In the genomic region with DNA sequence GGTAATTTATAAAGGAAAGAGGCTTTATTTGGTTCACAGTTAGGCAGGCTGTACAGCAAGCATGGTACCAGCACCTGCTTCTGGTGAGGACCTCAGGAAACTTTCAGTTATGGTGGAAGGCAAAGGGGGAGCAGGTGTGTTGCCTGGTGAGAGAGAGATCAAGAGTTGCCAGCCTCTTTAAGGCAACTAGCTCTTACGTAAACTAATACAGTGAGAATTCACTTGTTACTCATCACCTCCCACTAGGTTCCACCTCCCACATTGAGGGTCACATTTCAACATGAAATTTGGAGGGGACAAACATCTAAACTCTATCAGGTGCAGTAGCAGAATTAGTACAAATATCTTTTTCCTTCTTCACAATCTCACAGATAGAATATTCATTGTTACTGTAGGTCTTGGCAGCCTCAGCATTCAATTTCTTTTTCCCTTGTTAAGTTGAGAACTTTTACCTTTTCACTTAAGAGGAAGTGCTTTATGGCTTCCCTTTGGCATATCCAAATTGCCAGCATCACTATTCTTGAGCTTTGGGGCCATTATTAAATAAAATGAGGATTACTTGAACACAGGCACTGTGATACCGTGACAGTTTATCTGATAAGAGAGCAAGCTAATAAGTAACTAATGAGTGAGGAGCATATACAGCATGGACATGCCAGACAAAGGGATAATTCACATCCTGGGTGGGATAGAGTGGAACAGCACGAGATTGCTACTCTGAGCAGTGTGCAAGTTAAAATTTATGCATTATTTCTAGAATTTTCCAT, we compare ENCODE assay signal across 24 cellular contexts.
"Had no signal": no experiment of that assay in that cellular context is flagged by ENCODE, and none has a peak within 500 bp of the region (broad histone marks: within the 10 kb centered on the region; RNA-seq: fewer than 3 reads in every experiment).

No MANE protein-coding gene starts in this region.

- H3K4me3 ChIP-seq: body of pancreas, right lobe of liver, smooth muscle cell, stomach, suprapubic skin, tibial nerve had no signal

- H3K27ac Mint-ChIP-seq: activated CD4-positive, alpha-beta T cell treated with anti-CD3 and anti-CD28 coated beads, Interleukin-2, amount 10 ng/mL, durations not matched to agents 7 days and 5 days; activated CD8-positive, alpha-beta T cell treated with anti-CD3 and anti-CD28 coated beads for 36 hours; activated naive CD4-positive, alpha-beta T cell treated with anti-CD3 and anti-CD28 coated beads, Interleukin-2, amount 50 U/mL, for 24 hours; activated T-helper 1 cell treated with anti-CD3 and anti-CD28 coated beads, Interleukin-12 subunit alpha, Interleukin-12 subunit beta, Interleukin-2, Interleukin-4 antibody, amounts not matched to agents 30 ng/mL and 10 ng/mL and 1 ng/mL, durations not matched to agents 14 hours and 24 hours and 36 hours; memory B cell; naive B cell; stimulated activated memory B cell treated with anti-CD40 and anti-IgM and Interleukin-4, amounts not matched to agents 10 μg/mL and 1 μg/mL and 100 μg/mL, for 72 hours; T-helper 1 cell treated with Interleukin-12 subunit alpha and Interleukin-12 subunit beta and Interleukin-4 antibody, amounts not matched to agents 30 μg/mL and 1 μg/mL, for 36 hours had no signal

- FAIRE-seq: urothelium cell line had no signal

- H3K27ac ChIP-seq: right lobe of liver, suprapubic skin, tibial nerve had no signal

- H3K4me1 Mint-ChIP-seq: activated CD4-positive, alpha-beta T cell treated with anti-CD3 and anti-CD28 coated beads, Interleukin-2, amount 10 ng/mL, durations not matched to agents 7 days and 5 days; activated naive CD4-positive, alpha-beta T cell treated with anti-CD3 and anti-CD28 coated beads, Interleukin-2, amount 50 U/mL, for 24 hours; naive B cell; stimulated activated memory B cell treated with anti-CD40 and anti-IgM and Interleukin-4, amounts not matched to agents 10 μg/mL and 1 μg/mL and 100 μg/mL, for 72 hours had no signal

- H3K4me3 Mint-ChIP-seq: activated CD4-positive, alpha-beta T cell treated with anti-CD3 and anti-CD28 coated beads, Interleukin-2, amount 10 ng/mL, durations not matched to agents 7 days and 5 days; activated CD8-positive, alpha-beta T cell treated with anti-CD3 and anti-CD28 coated beads for 36 hours; activated naive CD4-positive, alpha-beta T cell treated with anti-CD3 and anti-CD28 coated beads, Interleukin-2, amount 50 U/mL, for 24 hours; activated T-helper 1 cell treated with anti-CD3 and anti-CD28 coated beads, Interleukin-12 subunit alpha, Interleukin-12 subunit beta, Interleukin-2, Interleukin-4 antibody, amounts not matched to agents 30 ng/mL and 10 ng/mL and 1 ng/mL, durations not matched to agents 14 hours and 24 hours and 36 hours; memory B cell; naive B cell; stimulated activated memory B cell treated with anti-CD40 and anti-IgM and Interleukin-4, amounts not matched to agents 10 μg/mL and 1 μg/mL and 100 μg/mL, for 72 hours; T-helper 1 cell treated with Interleukin-12 subunit alpha and Interleukin-12 subunit beta and Interleukin-4 antibody, amounts not matched to agents 30 μg/mL and 1 μg/mL, for 36 hours had no signal

- ATAC-seq: activated CD8-positive, alpha-beta T cell treated with anti-CD3 and anti-CD28 coated beads for 36 hours; body of pancreas; stimulated activated memory B cell treated with anti-CD40 and anti-IgM and Interleukin-4, amounts not matched to agents 10 μg/mL and 1 μg/mL and 100 μg/mL, for 72 hours had no signal

- H3K4me1 ChIP-seq: suprapubic skin had no signal

- H3K27me3 Mint-ChIP-seq: activated CD4-positive, alpha-beta T cell treated with anti-CD3 and anti-CD28 coated beads, Interleukin-2, amount 10 ng/mL, durations not matched to agents 7 days and 5 days; activated naive CD4-positive, alpha-beta T cell treated with anti-CD3 and anti-CD28 coated beads, Interleukin-2, amount 50 U/mL, for 24 hours; stimulated activated memory B cell treated with anti-CD40 and anti-IgM and Interleukin-4, amounts not matched to agents 10 μg/mL and 1 μg/mL and 100 μg/mL, for 72 hours had no signal

- H3K4me2 ChIP-seq: smooth muscle cell had no signal

- H3K9me3 Mint-ChIP-seq: activated CD4-positive, alpha-beta T cell treated with anti-CD3 and anti-CD28 coated beads, Interleukin-2, amount 10 ng/mL, durations not matched to agents 7 days and 5 days; activated CD8-positive, alpha-beta T cell treated with anti-CD3 and anti-CD28 coated beads for 36 hours; activated T-helper 1 cell treated with anti-CD3 and anti-CD28 coated beads, Interleukin-12 subunit alpha, Interleukin-12 subunit beta, Interleukin-2, Interleukin-4 antibody, amounts not matched to agents 30 ng/mL and 10 ng/mL and 1 ng/mL, durations not matched to agents 14 hours and 24 hours and 36 hours; memory B cell; stimulated activated memory B cell treated with anti-CD40 and anti-IgM and Interleukin-4, amounts not matched to agents 10 μg/mL and 1 μg/mL and 100 μg/mL, for 72 hours; T-helper 1 cell treated with Interleukin-12 subunit alpha and Interleukin-12 subunit beta and Interleukin-4 antibody, amounts not matched to agents 30 μg/mL and 1 μg/mL, for 36 hours had no signal

- H3K36me3 Mint-ChIP-seq: activated naive CD4-positive, alpha-beta T cell treated with anti-CD3 and anti-CD28 coated beads, Interleukin-2, amount 50 U/mL, for 24 hours; memory B cell; stimulated activated memory B cell treated with anti-CD40 and anti-IgM and Interleukin-4, amounts not matched to agents 10 μg/mL and 1 μg/mL and 100 μg/mL, for 72 hours had no signal

- DNase-seq: activated CD4-positive, alpha-beta T cell treated with anti-CD3 and anti-CD28 coated beads, Interleukin-2, amount 10 ng/mL, durations not matched to agents 7 days and 5 days; activated CD8-positive, alpha-beta T cell treated with anti-CD3 and anti-CD28 coated beads for 36 hours; activated gamma-delta T cell; anterior cingulate cortex; body of pancreas; effector memory CD4-positive, alpha-beta T cell; foreskin melanocyte; hippocampal formation; naive B cell; occipital lobe; posterior cingulate gyrus; right lobe of liver; stimulated activated CD4-positive, alpha-beta T cell treated with anti-CD3 and anti-CD28 coated beads, Interleukin-15, amount 100 ng/mL, for 24 hours; stomach; T1000 had no signal

- H3K36me3 ChIP-seq: right lobe of liver, stomach, suprapubic skin, tibial nerve had no signal

- H3K9me3 ChIP-seq: body of pancreas, right lobe of liver, stomach, suprapubic skin, tibial nerve had no signal

- H3K27me3 ChIP-seq: body of pancreas, right lobe of liver, stomach, suprapubic skin, tibial nerve had no signal
